Comparison of ENCODE assay signal across 1 cellular context in genomic region chr1:162151900-162152829, GRCh38.
TF ChIP-seq lines count a peak whose summit lies in the region.

No MANE protein-coding gene starts in this region.

TF ChIP-seq in HepG2, 621 proteins besides CTCF, POLR2A, EP300 and RAD21 (continued from another document and continues in another):
- TF ChIP-seq, protein P1, sequence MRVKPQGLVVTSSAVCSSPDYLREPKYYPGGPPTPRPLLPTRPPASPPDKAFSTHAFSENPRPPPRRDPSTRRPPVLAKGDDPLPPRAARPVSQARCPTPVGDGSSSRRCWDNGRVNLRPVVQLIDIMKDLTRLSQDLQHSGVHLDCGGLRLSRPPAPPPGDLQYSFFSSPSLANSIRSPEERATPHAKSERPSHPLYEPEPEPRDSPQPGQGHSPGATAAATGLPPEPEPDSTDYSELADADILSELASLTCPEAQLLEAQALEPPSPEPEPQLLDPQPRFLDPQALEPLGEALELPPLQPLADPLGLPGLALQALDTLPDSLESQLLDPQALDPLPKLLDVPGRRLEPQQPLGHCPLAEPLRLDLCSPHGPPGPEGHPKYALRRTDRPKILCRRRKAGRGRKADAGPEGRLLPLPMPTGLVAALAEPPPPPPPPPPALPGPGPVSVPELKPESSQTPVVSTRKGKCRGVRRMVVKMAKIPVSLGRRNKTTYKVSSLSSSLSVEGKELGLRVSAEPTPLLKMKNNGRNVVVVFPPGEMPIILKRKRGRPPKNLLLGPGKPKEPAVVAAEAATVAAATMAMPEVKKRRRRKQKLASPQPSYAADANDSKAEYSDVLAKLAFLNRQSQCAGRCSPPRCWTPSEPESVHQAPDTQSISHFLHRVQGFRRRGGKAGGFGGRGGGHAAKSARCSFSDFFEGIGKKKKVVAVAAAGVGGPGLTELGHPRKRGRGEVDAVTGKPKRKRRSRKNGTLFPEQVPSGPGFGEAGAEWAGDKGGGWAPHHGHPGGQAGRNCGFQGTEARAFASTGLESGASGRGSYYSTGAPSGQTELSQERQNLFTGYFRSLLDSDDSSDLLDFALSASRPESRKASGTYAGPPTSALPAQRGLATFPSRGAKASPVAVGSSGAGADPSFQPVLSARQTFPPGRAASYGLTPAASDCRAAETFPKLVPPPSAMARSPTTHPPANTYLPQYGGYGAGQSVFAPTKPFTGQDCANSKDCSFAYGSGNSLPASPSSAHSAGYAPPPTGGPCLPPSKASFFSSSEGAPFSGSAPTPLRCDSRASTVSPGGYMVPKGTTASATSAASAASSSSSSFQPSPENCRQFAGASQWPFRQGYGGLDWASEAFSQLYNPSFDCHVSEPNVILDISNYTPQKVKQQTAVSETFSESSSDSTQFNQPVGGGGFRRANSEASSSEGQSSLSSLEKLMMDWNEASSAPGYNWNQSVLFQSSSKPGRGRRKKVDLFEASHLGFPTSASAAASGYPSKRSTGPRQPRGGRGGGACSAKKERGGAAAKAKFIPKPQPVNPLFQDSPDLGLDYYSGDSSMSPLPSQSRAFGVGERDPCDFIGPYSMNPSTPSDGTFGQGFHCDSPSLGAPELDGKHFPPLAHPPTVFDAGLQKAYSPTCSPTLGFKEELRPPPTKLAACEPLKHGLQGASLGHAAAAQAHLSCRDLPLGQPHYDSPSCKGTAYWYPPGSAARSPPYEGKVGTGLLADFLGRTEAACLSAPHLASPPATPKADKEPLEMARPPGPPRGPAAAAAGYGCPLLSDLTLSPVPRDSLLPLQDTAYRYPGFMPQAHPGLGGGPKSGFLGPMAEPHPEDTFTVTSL (CRISPR knock-in tag; IDR thresholded peaks at IDR 0.05; ENCODE audit: borderline replicate concordance): peak; percentile 67
- no peak for TF ChIP-seq NPAS2 (CRISPR knock-in tag; IDR thresholded peaks at IDR 0.05; ENCODE audit: borderline replicate concordance)
- TF ChIP-seq, protein P2, sequence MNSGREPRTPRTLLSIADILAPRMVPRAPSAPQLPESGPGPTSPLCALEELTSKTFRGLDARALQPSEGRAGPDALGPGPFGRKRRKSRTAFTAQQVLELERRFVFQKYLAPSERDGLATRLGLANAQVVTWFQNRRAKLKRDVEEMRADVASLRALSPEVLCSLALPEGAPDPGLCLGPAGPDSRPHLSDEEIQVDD (CRISPR knock-in tag; IDR thresholded peaks at IDR 0.05; ENCODE audit: borderline replicate concordance): no peak
- TF ChIP-seq NR2F6 (IDR thresholded peaks at IDR 0.05): peak; percentile 78
- peak; percentile 83 for TF ChIP-seq NR2F6 (CRISPR knock-in tag; IDR thresholded peaks at IDR 0.05)
- peak; percentile 39; the same call in 1 of the 2 replicates for TF ChIP-seq UBTF (CRISPR knock-in tag; IDR thresholded peaks at IDR 0.05)
- no peak for TF ChIP-seq GPBP1L1 (CRISPR knock-in tag; IDR thresholded peaks at IDR 0.05)
- peak; percentile 34; the same call in 1 of the 2 replicates for TF ChIP-seq ZNF614 (CRISPR knock-in tag; IDR thresholded peaks at IDR 0.05; ENCODE audit: borderline replicate concordance)
- peak; percentile 86; the same call in 1 of the 2 replicates for TF ChIP-seq ZNF788 (CRISPR knock-in tag; IDR thresholded peaks at IDR 0.05; ENCODE audit: borderline replicate concordance)
- no peak for TF ChIP-seq ZNF17 (CRISPR knock-in tag; IDR thresholded peaks at IDR 0.05)
- no peak for TF ChIP-seq ZNF329 (CRISPR knock-in tag; IDR thresholded peaks at IDR 0.05; ENCODE audit: low read depth)
- no peak for TF ChIP-seq FOXM1 (CRISPR knock-in tag; IDR thresholded peaks at IDR 0.05)
- no peak; the same call in 1 of the 2 replicates for TF ChIP-seq ZNF451 (CRISPR knock-in tag; IDR thresholded peaks at IDR 0.05)
- peak; percentile 68; the same call in 1 of the 2 replicates for TF ChIP-seq SOX5 (CRISPR knock-in tag; IDR thresholded peaks at IDR 0.05; ENCODE audit: borderline replicate concordance)
- TF ChIP-seq NFE2L2 (IDR thresholded peaks at IDR 0.05; ENCODE audit: low read length): no peak
- 0 out of 2 replicates have a peak, but pooled peaks have one; percentile 21 for TF ChIP-seq ZNF737 (CRISPR knock-in tag; IDR thresholded peaks at IDR 0.05; ENCODE audit: borderline replicate concordance)
- TF ChIP-seq REXO4 (CRISPR knock-in tag; IDR thresholded peaks at IDR 0.05; ENCODE audit: borderline replicate concordance): no peak
- no peak for TF ChIP-seq TCF12 (IDR thresholded peaks at IDR 0.05)
- no peak for TF ChIP-seq TCF12 (CRISPR knock-in tag; IDR thresholded peaks at IDR 0.05)
- TF ChIP-seq ZNF850 (CRISPR knock-in tag; conservative IDR thresholded peaks at IDR 0.05): no peak
- TF ChIP-seq, protein P3, sequence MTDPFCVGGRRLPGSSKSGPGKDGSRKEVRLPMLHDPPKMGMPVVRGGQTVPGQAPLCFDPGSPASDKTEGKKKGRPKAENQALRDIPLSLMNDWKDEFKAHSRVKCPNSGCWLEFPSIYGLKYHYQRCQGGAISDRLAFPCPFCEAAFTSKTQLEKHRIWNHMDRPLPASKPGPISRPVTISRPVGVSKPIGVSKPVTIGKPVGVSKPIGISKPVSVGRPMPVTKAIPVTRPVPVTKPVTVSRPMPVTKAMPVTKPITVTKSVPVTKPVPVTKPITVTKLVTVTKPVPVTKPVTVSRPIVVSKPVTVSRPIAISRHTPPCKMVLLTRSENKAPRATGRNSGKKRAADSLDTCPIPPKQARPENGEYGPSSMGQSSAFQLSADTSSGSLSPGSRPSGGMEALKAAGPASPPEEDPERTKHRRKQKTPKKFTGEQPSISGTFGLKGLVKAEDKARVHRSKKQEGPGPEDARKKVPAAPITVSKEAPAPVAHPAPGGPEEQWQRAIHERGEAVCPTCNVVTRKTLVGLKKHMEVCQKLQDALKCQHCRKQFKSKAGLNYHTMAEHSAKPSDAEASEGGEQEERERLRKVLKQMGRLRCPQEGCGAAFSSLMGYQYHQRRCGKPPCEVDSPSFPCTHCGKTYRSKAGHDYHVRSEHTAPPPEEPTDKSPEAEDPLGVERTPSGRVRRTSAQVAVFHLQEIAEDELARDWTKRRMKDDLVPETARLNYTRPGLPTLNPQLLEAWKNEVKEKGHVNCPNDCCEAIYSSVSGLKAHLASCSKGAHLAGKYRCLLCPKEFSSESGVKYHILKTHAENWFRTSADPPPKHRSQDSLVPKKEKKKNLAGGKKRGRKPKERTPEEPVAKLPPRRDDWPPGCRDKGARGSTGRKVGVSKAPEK (CRISPR knock-in tag; IDR thresholded peaks at IDR 0.05; ENCODE audit: borderline replicate concordance): no peak
- TF ChIP-seq SOX6 (IDR thresholded peaks at IDR 0.05): no peak
- TF ChIP-seq SOX6 (CRISPR knock-in tag; IDR thresholded peaks at IDR 0.05): peak; percentile 94
- TF ChIP-seq RORA (CRISPR knock-in tag; IDR thresholded peaks at IDR 0.05): no peak
- TF ChIP-seq ZNF687 (CRISPR knock-in tag; IDR thresholded peaks at IDR 0.05): peak; percentile 80
- TF ChIP-seq HHEX (CRISPR knock-in tag; IDR thresholded peaks at IDR 0.05): no peak
- 0 out of 4 replicates have a peak, but pooled peaks of 1 of the 2 experiments have one; percentile 28 for TF ChIP-seq HMGXB4 (CRISPR knock-in tag; IDR thresholded peaks at IDR 0.05; ENCODE audit: borderline replicate concordance in 1 of 2, low read depth in 1 of 2)
- TF ChIP-seq, protein P4, sequence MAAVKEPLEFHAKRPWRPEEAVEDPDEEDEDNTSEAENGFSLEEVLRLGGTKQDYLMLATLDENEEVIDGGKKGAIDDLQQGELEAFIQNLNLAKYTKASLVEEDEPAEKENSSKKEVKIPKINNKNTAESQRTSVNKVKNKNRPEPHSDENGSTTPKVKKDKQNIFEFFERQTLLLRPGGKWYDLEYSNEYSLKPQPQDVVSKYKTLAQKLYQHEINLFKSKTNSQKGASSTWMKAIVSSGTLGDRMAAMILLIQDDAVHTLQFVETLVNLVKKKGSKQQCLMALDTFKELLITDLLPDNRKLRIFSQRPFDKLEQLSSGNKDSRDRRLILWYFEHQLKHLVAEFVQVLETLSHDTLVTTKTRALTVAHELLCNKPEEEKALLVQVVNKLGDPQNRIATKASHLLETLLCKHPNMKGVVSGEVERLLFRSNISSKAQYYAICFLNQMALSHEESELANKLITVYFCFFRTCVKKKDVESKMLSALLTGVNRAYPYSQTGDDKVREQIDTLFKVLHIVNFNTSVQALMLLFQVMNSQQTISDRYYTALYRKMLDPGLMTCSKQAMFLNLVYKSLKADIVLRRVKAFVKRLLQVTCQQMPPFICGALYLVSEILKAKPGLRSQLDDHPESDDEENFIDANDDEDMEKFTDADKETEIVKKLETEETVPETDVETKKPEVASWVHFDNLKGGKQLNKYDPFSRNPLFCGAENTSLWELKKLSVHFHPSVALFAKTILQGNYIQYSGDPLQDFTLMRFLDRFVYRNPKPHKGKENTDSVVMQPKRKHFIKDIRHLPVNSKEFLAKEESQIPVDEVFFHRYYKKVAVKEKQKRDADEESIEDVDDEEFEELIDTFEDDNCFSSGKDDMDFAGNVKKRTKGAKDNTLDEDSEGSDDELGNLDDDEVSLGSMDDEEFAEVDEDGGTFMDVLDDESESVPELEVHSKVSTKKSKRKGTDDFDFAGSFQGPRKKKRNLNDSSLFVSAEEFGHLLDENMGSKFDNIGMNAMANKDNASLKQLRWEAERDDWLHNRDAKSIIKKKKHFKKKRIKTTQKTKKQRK (IDR thresholded peaks at IDR 0.05; ENCODE audit: low read length): no peak
- TF ChIP-seq ARID2 (CRISPR knock-in tag; IDR thresholded peaks at IDR 0.05; ENCODE audit: borderline replicate concordance): no peak
- no peak for TF ChIP-seq TSC22D2 (CRISPR knock-in tag; IDR thresholded peaks at IDR 0.05; ENCODE audit: borderline replicate concordance)
- peak; percentile 93 for TF ChIP-seq PHF21A (CRISPR knock-in tag; IDR thresholded peaks at IDR 0.05)
- TF ChIP-seq SIN3A (IDR thresholded peaks at IDR 0.05; ENCODE audit: borderline replicate concordance, low read depth, low read length): peak; percentile 61; the same call in 1 of the 2 replicates
- no peak for TF ChIP-seq ZKSCAN8 (CRISPR knock-in tag; IDR thresholded peaks at IDR 0.05; ENCODE audit: borderline replicate concordance)
- peak; percentile 82 for TF ChIP-seq RXRB (CRISPR knock-in tag; IDR thresholded peaks at IDR 0.05; ENCODE audit: borderline replicate concordance)
- TF ChIP-seq ZNF430 (CRISPR knock-in tag; IDR thresholded peaks at IDR 0.05): peak; percentile 65; the same call in 1 of the 2 replicates
- no peak for TF ChIP-seq CHD2 (IDR thresholded peaks at IDR 0.05; ENCODE audit: low read depth, low read length)
